In the genomic region with DNA sequence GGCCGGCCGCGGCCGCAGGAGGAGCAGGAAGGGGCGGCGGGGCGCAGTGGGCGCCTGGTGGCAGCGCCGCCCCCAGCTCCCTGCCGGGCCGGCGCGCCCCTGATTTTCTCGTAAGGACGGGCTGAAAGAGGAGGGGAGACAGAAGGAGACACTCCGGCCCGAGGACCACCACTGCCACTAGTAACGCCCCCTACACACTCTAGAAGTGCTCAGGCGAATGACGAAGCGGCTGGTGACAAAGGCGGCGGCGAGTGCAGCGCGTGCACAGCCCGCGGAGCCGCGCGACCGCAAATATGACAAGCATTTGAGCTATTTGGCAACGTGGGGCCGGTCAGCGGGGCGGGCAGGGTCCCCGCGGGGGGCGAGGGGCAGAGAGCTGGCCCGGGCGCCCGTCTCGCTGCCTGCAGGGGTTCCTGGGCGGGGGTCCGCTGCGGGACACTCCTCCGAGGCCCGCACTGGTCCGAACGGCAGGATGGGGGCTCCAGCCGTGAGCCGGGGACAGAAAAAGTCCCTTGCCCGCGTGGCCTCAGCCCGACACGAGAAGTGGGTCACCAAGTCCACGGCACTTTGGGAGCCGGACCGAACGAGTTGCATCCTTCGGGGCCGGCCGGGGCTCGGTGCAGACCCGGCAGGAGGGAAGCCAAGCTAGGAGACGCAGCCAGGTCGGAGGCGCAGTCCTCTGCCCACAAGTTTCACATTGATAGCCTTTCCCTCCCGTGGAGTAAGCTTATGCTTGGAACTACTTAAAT, we compare ENCODE assay signal across 8 cellular contexts. TPM values are rescaled to one million over a fixed set of nuclear protein-coding genes. Genes with fewer than 3 reads are reported as not detected.
A peak's percentile ranks its signal among the peaks of the same experiment; 100 is the strongest.
DNase-seq lines count a peak whose midpoint lies in the region; ATAC-seq, FAIRE-seq and TF ChIP-seq lines count a peak whose summit lies in the region.

No MANE protein-coding gene starts in this region.

- H3K9me2 ChIP-seq in DOHH2 (replicated peaks; ENCODE audit: control insufficient read depth, low read length) = no peaks in the 10 kb centered on the region

- peaks cover 80% of the 10 kb centered on the region for H3K4me1 ChIP-seq in DOHH2 (ENCODE audit: control insufficient read depth, low read length)

- no peak for FAIRE-seq in frontal cortex (lab: Jason Lieb, UNC)

- H3K27me3 ChIP-seq in DOHH2 (ENCODE audit: control insufficient read depth, low read length) = no peaks in the 10 kb centered on the region

- DNase-seq in HuH-7.5 (ENCODE audit: low spot score) (peak; percentile 66), SHP77 (lab: John Stamatoyannopoulos, UW) (peak; percentile 5 to 51), activated gamma-delta T cell treated with Interleukin-2 at 50 U/mL for 16 hours (peak; percentile 70), fibroblast of villous mesenchyme (ENCODE audit: low read depth) (peak; percentile 61), osteocyte (ENCODE audit: extremely low spot score, unreplicated experiment) (peak; percentile 94), frontal cortex (ENCODE audit: low spot score in 2 of 2) (no peak)

- H3K9me3 Mint-ChIP-seq in osteocyte (ENCODE audit: unreplicated experiment) = no peaks in the 10 kb centered on the region

- peak overlapping the region; percentile 88 for H3K4me3 ChIP-seq in DOHH2 (ENCODE audit: low read length)
- H3K4me3 ChIP-seq in fibroblast of villous mesenchyme (ENCODE audit: low read depth, low read length) = peak overlapping the region; percentile 78

- no peaks in the 10 kb centered on the region for H3K27me3 Mint-ChIP-seq in osteocyte (ENCODE audit: unreplicated experiment)

- H4K20me1 ChIP-seq in DOHH2 (ENCODE audit: control insufficient read depth, insufficient read depth, low read depth, low read length) = peaks cover 30% of the 10 kb centered on the region

- peaks cover 17% of the 10 kb centered on the region for H3K36me3 ChIP-seq in DOHH2 (ENCODE audit: control insufficient read depth, low read length)

- H3K27ac ChIP-seq in DOHH2 (ENCODE audit: low read depth, low read length) = peak overlapping the region; percentile 90

- peak overlapping the region; percentile 73 for H3K4me2 ChIP-seq in DOHH2 (ENCODE audit: low read length)

- peaks cover 34% of the 10 kb centered on the region for H3F3A ChIP-seq in DOHH2 (ENCODE audit: control insufficient read depth, insufficient read depth)

- H3K79me2 ChIP-seq in DOHH2 (ENCODE audit: control insufficient read depth, low read length) = peaks cover 67% of the 10 kb centered on the region

- no peak for TF ChIP-seq CTCF in DOHH2 (IDR thresholded peaks at IDR 0.05; ENCODE audit: low read depth, low read length, poor library complexity, severe bottlenecking)
- no peak for TF ChIP-seq CTCF in fibroblast of villous mesenchyme (IDR thresholded peaks at IDR 0.05; ENCODE audit: insufficient read depth, low read depth, low read length)
- no peak for TF ChIP-seq CTCF in osteocyte (IDR thresholded peaks at IDR 0.05)

- H3K4me1 Mint-ChIP-seq in osteocyte (ENCODE audit: unreplicated experiment) = peaks cover 32% of the 10 kb centered on the region

- peak; percentile 27 for ATAC-seq in GM21576 (IDR thresholded peaks at IDR 0.05; ENCODE audit: unreplicated experiment)

- H3K27ac Mint-ChIP-seq in osteocyte (ENCODE audit: unreplicated experiment) = peak overlapping the region; percentile 94

- no peaks in the 10 kb centered on the region for H3K36me3 Mint-ChIP-seq in osteocyte (ENCODE audit: unreplicated experiment)

- no peaks in the 10 kb centered on the region for H3K9me3 ChIP-seq in DOHH2 (ENCODE audit: control insufficient read depth, insufficient read depth, low read length)

- H3K4me3 Mint-ChIP-seq in osteocyte (ENCODE audit: unreplicated experiment) = peak overlapping the region; percentile 79

RNA-seq across cellular contexts. Expression of a gene that starts 0.5 kb away (rescaled TPM):
- total RNA-seq in fibroblast of villous mesenchyme (6.8 and 7.8 TPM in 2 replicates), osteocyte (15.5 and 17.4 TPM in 2 replicates), frontal cortex (3.7 TPM)

Comparison
In these comparisons a context has a peak if more than half of its experiments do, and no peak if none do; other contexts are left out.
1. DNase-seq: peak in HuH-7.5 (single experiment), SHP77 (2 of 2), activated gamma-delta T cell treated with Interleukin-2 at 50 U/mL for 16 hours (single experiment), fibroblast of villous mesenchyme (single experiment) and osteocyte (single experiment); none in frontal cortex (0 of 2).